In the genomic region with DNA sequence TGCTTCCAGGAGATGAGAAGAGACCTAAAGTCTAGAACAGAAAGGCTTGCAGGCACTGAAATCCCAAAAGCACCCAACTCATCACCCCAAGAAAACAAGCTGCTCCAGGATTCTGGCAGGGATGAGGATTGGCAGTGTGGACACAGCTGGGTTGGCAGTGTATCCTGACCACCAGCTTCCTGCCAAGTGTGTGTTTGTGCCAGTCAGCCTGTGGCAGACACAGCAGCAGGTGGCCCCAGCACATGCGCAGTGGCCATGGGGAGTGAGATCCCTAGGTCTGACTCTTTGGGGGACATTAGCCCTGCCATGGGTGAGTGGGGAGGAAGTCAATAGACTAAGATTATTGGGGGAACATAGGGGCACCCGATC, we compare ENCODE assay signal across 10 cellular contexts. TPM values are rescaled to one million over a fixed set of nuclear protein-coding genes. Genes with fewer than 3 reads are reported as not detected.
DNase-seq lines count a peak whose midpoint lies in the region; FAIRE-seq and TF ChIP-seq lines count a peak whose summit lies in the region.
"Had no signal": no experiment of that assay in that cellular context is flagged by ENCODE, and none has a peak within 500 bp of the region (broad histone marks: within the 10 kb centered on the region; RNA-seq: fewer than 3 reads in every experiment).

No MANE protein-coding gene starts in this region.

- H2AFZ ChIP-seq in smooth muscle cell (ENCODE audit: low read depth), result no peak overlapping the region

- no peak overlapping the region for H3K27ac ChIP-seq in smooth muscle cell (ENCODE audit: low read depth)
- H3K27ac ChIP-seq: foreskin keratinocyte had no signal

- 95% methylated on average over 2 of the region's 2 CpGs for WGBS in smooth muscle cell (ENCODE audit: low lambda C conversion rate)

- H3K79me2 ChIP-seq in smooth muscle cell (ENCODE audit: low read depth), result no peaks in the 10 kb centered on the region

- TF ChIP-seq CTCF in LNCaP clone FGC (IDR thresholded peaks at IDR 0.05; ENCODE audit: control insufficient read depth, extremely low read depth, insufficient read depth) (no peak), glutamatergic neuron (IDR thresholded peaks at IDR 0.05; ENCODE audit: partially characterized antibody, unreplicated experiment) (no peak), smooth muscle cell (IDR thresholded peaks at IDR 0.05; ENCODE audit: borderline replicate concordance, insufficient read depth, poor library complexity, severe bottlenecking) (no peak), D721Med (IDR thresholded peaks at IDR 0.05; ENCODE audit: insufficient read depth, missing control alignments) (no peak)

- no peak overlapping the region for H3K4me3 Mint-ChIP-seq in glutamatergic neuron (ENCODE audit: unreplicated experiment)

- FAIRE-seq in D721Med (lab: Jason Lieb, UNC), result no peak
- FAIRE-seq in RCC 7860 (lab: Jason Lieb, UNC), result no peak
- FAIRE-seq: G401.6 had no signal

- DNase-seq in C1 segment of cervical spinal cord (lab: John Stamatoyannopoulos, UW) (peak in 12 of 14 donors; percentile 14 to 81 (median 66)), LNCaP clone FGC (ENCODE audit: low read depth) (peak; percentile 94), astrocyte of the hippocampus (ENCODE audit: low read depth, low spot score) (peak; percentile 42), mesenteric fat pad (ENCODE audit: low spot score) (peak; percentile 86), glutamatergic neuron (no peak), smooth muscle cell (lab: John Stamatoyannopoulos, UW; ENCODE audit: unreplicated experiment) (no peak), D721Med (ENCODE audit: insufficient read length, low spot score) (no peak), RCC 7860 (ENCODE audit: low spot score) (no peak)
- DNase-seq: foreskin keratinocyte had no signal

- peaks cover 11% of the 10 kb centered on the region for H3K27me3 Mint-ChIP-seq in glutamatergic neuron (ENCODE audit: unreplicated experiment)

- no peaks in the 10 kb centered on the region for H4K20me1 ChIP-seq in smooth muscle cell (ENCODE audit: low read depth)

- peaks cover 11% of the 10 kb centered on the region for H3K9me3 Mint-ChIP-seq in glutamatergic neuron (ENCODE audit: unreplicated experiment)

- H3F3A ChIP-seq in smooth muscle cell (ENCODE audit: low read depth), result peaks cover 15% of the 10 kb centered on the region

- H3K4me2 ChIP-seq in smooth muscle cell, result no peak overlapping the region

- H3K9me3 ChIP-seq in smooth muscle cell (replicated peaks; ENCODE audit: low read depth), result no peaks in the 10 kb centered on the region

- H3K4me3 ChIP-seq in LNCaP clone FGC (ENCODE audit: low read depth, low read length) (no peak overlapping the region), smooth muscle cell (no peak overlapping the region)

- H3K36me3 Mint-ChIP-seq in glutamatergic neuron (ENCODE audit: unreplicated experiment), result peaks cover 4% of the 10 kb centered on the region

- H3K27me3 ChIP-seq in smooth muscle cell (ENCODE audit: low read depth), result no peaks in the 10 kb centered on the region
- H3K27me3 ChIP-seq: foreskin keratinocyte had no signal

- no peak overlapping the region for H3K27ac Mint-ChIP-seq in glutamatergic neuron (ENCODE audit: unreplicated experiment)

- no peaks in the 10 kb centered on the region for H3K4me1 ChIP-seq in smooth muscle cell (ENCODE audit: low read depth)
- H3K4me1 ChIP-seq: foreskin keratinocyte had no signal

- H3K36me3 ChIP-seq in smooth muscle cell (ENCODE audit: low read depth), result peaks cover 4% of the 10 kb centered on the region

- H3K9ac ChIP-seq in smooth muscle cell (ENCODE audit: low read depth), result no peak overlapping the region

- no peaks in the 10 kb centered on the region for H3K4me1 Mint-ChIP-seq in glutamatergic neuron (ENCODE audit: low read depth, unreplicated experiment)

RNA-seq across cellular contexts. Expression of a gene that starts 8.7 kb away (rescaled TPM):
- total RNA-seq in mesenteric fat pad (44.5 TPM), glutamatergic neuron (ENCODE audit: unreplicated experiment) (30.8 TPM), smooth muscle cell (37.6 and 65.5 TPM in 2 replicates)
- 48.1 and 52.0 TPM in 2 replicates for polyA plus RNA-seq in smooth muscle cell

RNA-seq across cellular contexts. Expression of a gene that starts 16.0 kb away (rescaled TPM):
- 55.5 TPM for total RNA-seq in mesenteric fat pad
- 84.7 TPM for total RNA-seq in glutamatergic neuron (ENCODE audit: unreplicated experiment)
- 47.8 and 48.1 TPM in 2 replicates for total RNA-seq in smooth muscle cell
- 49.7 and 50.2 TPM in 2 replicates for polyA plus RNA-seq in smooth muscle cell

RNA-seq across cellular contexts. Expression of a gene that starts 20.9 kb away (rescaled TPM):
- total RNA-seq in mesenteric fat pad (116 TPM), glutamatergic neuron (ENCODE audit: unreplicated experiment) (221 TPM), smooth muscle cell (201 and 206 TPM in 2 replicates)
- 194 and 241 TPM in 2 replicates for polyA plus RNA-seq in smooth muscle cell

RNA-seq across cellular contexts. Expression of a gene that starts 21.6 kb away (rescaled TPM):
- total RNA-seq in mesenteric fat pad (12.6 TPM), glutamatergic neuron (ENCODE audit: unreplicated experiment) (35.4 TPM), smooth muscle cell (8.3 TPM in 1 of 2 replicates, not detected in the other)
- 0.46 and 1.0 TPM in 2 replicates for polyA plus RNA-seq in smooth muscle cell
- total RNA-seq: foreskin keratinocyte had no signal

RNA-seq across cellular contexts. Expression of a gene that starts 22.5 kb away (rescaled TPM):
- total RNA-seq in mesenteric fat pad (146 TPM), glutamatergic neuron (ENCODE audit: unreplicated experiment) (92.8 TPM), smooth muscle cell (150 and 158 TPM in 2 replicates)
- 474 and 498 TPM in 2 replicates for polyA plus RNA-seq in smooth muscle cell

Comparison
In these comparisons a context has a peak if more than half of its experiments do, and no peak if none do; other contexts are left out.
1. DNase-seq: peak in C1 segment of cervical spinal cord (12 of 14), LNCaP clone FGC (single experiment), astrocyte of the hippocampus (single experiment) and mesenteric fat pad (single experiment); none in glutamatergic neuron (single experiment), smooth muscle cell (single experiment), D721Med (single experiment) and RCC 7860 (single experiment).